ENCODE assay signal across 19 cellular contexts in the genomic region with DNA sequence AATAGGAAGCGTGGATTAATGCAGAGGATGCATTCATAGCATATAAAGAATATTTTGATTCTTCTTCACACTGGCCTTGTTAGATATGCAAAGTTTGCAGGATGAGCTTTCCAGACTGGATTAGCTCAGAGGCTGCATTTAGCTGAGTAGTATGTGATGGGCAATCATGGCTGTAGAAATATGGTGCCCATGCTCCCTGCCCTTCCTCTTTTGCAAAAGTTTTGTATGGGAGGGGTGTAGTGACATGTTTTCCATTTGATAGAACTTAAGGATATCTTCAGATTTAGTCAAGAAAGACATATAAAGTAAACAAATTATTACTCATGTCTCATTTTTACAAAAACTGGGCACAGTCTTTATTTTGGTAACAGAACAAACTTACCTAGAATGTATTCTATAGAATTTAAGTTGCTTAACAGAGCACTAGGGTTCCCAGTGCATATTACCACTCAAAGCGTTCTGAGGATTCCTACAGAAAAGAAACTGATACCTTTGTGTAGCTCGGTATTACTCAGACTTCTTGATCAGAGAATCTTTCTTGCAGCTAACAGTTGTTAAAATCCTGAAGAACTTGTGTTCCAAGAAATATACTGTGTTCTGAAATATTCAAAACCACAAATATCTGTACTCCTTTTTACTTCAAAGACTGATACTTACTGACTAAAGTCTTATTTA. TPM values are rescaled to one million over a fixed set of nuclear protein-coding genes. Genes with fewer than 3 reads are reported as not detected.
DNase-seq lines count a peak whose midpoint lies in the region; ATAC-seq and TF ChIP-seq lines count a peak whose summit lies in the region.
"Had no signal": no experiment of that assay in that cellular context is flagged by ENCODE, and none has a peak within 500 bp of the region (broad histone marks: within the 10 kb centered on the region; RNA-seq: fewer than 3 reads in every experiment).

No MANE protein-coding gene starts in this region.

- POLR2A ChIA-PET in GM10248 (lab: Yijun Ruan, JAX), result no interaction called here
- POLR2A ChIA-PET in activated naive CD8-positive, alpha-beta T cell treated with anti-CD3 and anti-CD28 coated beads, Interleukin-2, amount 10 ng/mL, durations not matched to agents 7 days and 5 days (lab: Charles Lee), result interaction anchor here (0.9 to 2.8 kb wide), 2 partner anchors 8 to 10 kb away, joined by 3 to 10 read pairs; a partner anchor contains a TSS

- TF ChIP-seq CTCF in GM10248 (IDR thresholded peaks at IDR 0.05; ENCODE audit: control extremely low read depth, extremely low read depth, low read depth, missing control alignments) (no peak), vagina (IDR thresholded peaks at IDR 0.05) (no peak)

- peak overlapping the region; percentile 69 for H3K4me3 Mint-ChIP-seq in T-helper 2 cell treated with Interferon-gamma antibody and Interleukin-4, amounts not matched to agents 5 μg/mL and 100 μg/mL, for 36 hours
- peak overlapping the region; percentile 47 for H3K4me3 Mint-ChIP-seq in activated naive CD8-positive, alpha-beta T cell treated with anti-CD3 and anti-CD28 coated beads, Interleukin-2, amount 10 ng/mL, durations not matched to agents 7 days and 5 days
- H3K4me3 Mint-ChIP-seq: CD8-positive, alpha-beta memory T cell; IgD-negative memory B cell had no signal

- H3K36me3 ChIP-seq in vagina, result peaks cover 0 to 56% of the 10 kb centered on the region in 2 donors

- no peak overlapping the region for H3K4me3 ChIP-seq in vagina
- H3K4me3 ChIP-seq: BLaER1, GM23248 had no signal

- H3K4me1 Mint-ChIP-seq in T-helper 2 cell treated with Interferon-gamma antibody and Interleukin-4, amounts not matched to agents 5 μg/mL and 100 μg/mL, for 36 hours (ENCODE audit: low read depth), result peaks cover 42% of the 10 kb centered on the region
- peaks cover 19% of the 10 kb centered on the region for H3K4me1 Mint-ChIP-seq in activated naive CD8-positive, alpha-beta T cell treated with anti-CD3 and anti-CD28 coated beads, Interleukin-2, amount 10 ng/mL, durations not matched to agents 7 days and 5 days

- CTCF ChIA-PET in GM10248 (lab: Yijun Ruan, JAX), result interaction anchor here (0.6 to 2.1 kb wide), 5 partner anchors 8 to 28 kb away, joined by 3 to 9 read pairs (median 4); a partner anchor contains a TSS

- no peak for TF ChIP-seq POLR2A in vagina (IDR thresholded peaks at IDR 0.05)

- peaks cover 47% of the 10 kb centered on the region for H3K36me3 Mint-ChIP-seq in T-helper 2 cell treated with Interferon-gamma antibody and Interleukin-4, amounts not matched to agents 5 μg/mL and 100 μg/mL, for 36 hours (ENCODE audit: low read depth)
- peaks cover 35% of the 10 kb centered on the region for H3K36me3 Mint-ChIP-seq in activated naive CD8-positive, alpha-beta T cell treated with anti-CD3 and anti-CD28 coated beads, Interleukin-2, amount 10 ng/mL, durations not matched to agents 7 days and 5 days

- H3K27ac ChIP-seq in vagina, result no peak overlapping the region
- H3K27ac ChIP-seq: 22Rv1, BLaER1, GM23248 had no signal

- ATAC-seq in activated CD4-positive, CD25-positive, alpha-beta regulatory T cell treated with anti-CD3 and anti-CD28 coated beads, Interleukin-2, amount 50 U/mL, for 24 hours, result peak; percentile 92 to 95
- ATAC-seq in activated naive CD8-positive, alpha-beta T cell treated with anti-CD3 and anti-CD28 coated beads, Interleukin-2, amount 10 ng/mL, durations not matched to agents 7 days and 5 days (ENCODE audit: low read depth), result peak; percentile 67
- no peak for ATAC-seq in GM19463 (IDR thresholded peaks at IDR 0.05; ENCODE audit: unreplicated experiment)

- no peaks in the 10 kb centered on the region for H3K9me3 Mint-ChIP-seq in T-helper 2 cell treated with Interferon-gamma antibody and Interleukin-4, amounts not matched to agents 5 μg/mL and 100 μg/mL, for 36 hours
- no peaks in the 10 kb centered on the region for H3K9me3 Mint-ChIP-seq in activated naive CD8-positive, alpha-beta T cell treated with anti-CD3 and anti-CD28 coated beads, Interleukin-2, amount 10 ng/mL, durations not matched to agents 7 days and 5 days
- H3K9me3 Mint-ChIP-seq: CD8-positive, alpha-beta memory T cell; IgD-negative memory B cell had no signal

- no peaks in the 10 kb centered on the region for H3K27me3 Mint-ChIP-seq in T-helper 2 cell treated with Interferon-gamma antibody and Interleukin-4, amounts not matched to agents 5 μg/mL and 100 μg/mL, for 36 hours (ENCODE audit: low read depth)
- no peaks in the 10 kb centered on the region for H3K27me3 Mint-ChIP-seq in activated naive CD8-positive, alpha-beta T cell treated with anti-CD3 and anti-CD28 coated beads, Interleukin-2, amount 10 ng/mL, durations not matched to agents 7 days and 5 days
- H3K27me3 Mint-ChIP-seq: CD8-positive, alpha-beta memory T cell; IgD-negative memory B cell had no signal

- no peaks in the 10 kb centered on the region for H3K9me3 ChIP-seq in vagina
- H3K9me3 ChIP-seq: BLaER1 had no signal

- H3K4me1 ChIP-seq in vagina, result peaks cover 7% of the 10 kb centered on the region
- H3K4me1 ChIP-seq: BLaER1 had no signal

- H3K27ac Mint-ChIP-seq in T-helper 2 cell treated with Interferon-gamma antibody and Interleukin-4, amounts not matched to agents 5 μg/mL and 100 μg/mL, for 36 hours, result peak overlapping the region; percentile 81
- peak overlapping the region; percentile 74 for H3K27ac Mint-ChIP-seq in activated naive CD8-positive, alpha-beta T cell treated with anti-CD3 and anti-CD28 coated beads, Interleukin-2, amount 10 ng/mL, durations not matched to agents 7 days and 5 days
- H3K27ac Mint-ChIP-seq: CD8-positive, alpha-beta memory T cell; IgD-negative memory B cell had no signal

- intact Hi-C loops in vagina (cut with DNase I), result loop anchor here (10.0 kb wide), 1 partner anchor 195 kb away; a partner anchor contains a TSS

- DNase-seq in activated CD4-positive, CD25-positive, alpha-beta regulatory T cell treated with anti-CD3 and anti-CD28 coated beads, Interleukin-2, amount 50 U/mL, for 72 hours, result no peak
- DNase-seq in GM10248 (ENCODE audit: extremely low spot score) (peak; percentile 18), vagina (ENCODE audit: extremely low spot score in 2 of 2) (no peak)
- DNase-seq in T-helper 2 cell treated with Interferon-gamma antibody and Interleukin-4, amounts not matched to agents 5 μg/mL and 100 μg/mL, for 36 hours (ENCODE audit: low spot score), result no peak
- DNase-seq in activated naive CD8-positive, alpha-beta T cell treated with anti-CD3 and anti-CD28 coated beads, Interleukin-2, amount 10 ng/mL, durations not matched to agents 7 days and 5 days, result no peak
- no peak for DNase-seq in stimulated activated CD4-positive, alpha-beta T cell treated with anti-CD3 and anti-CD28 coated beads, Interleukin-4, amount 100 ng/mL, for 4 hours
- DNase-seq: CD8-positive, alpha-beta memory T cell; GM23248; NCI-H146; NCI-H345; NCI-H526 treated with DMSO at 0.1 percent for 48 hours; NK-92 treated with Interleukin-12 subunit alpha and Interleukin-12 subunit beta, amount 100 ng/mL, for 24 hours; OCI-M1; RPMI8226 had no signal

- no peaks in the 10 kb centered on the region for H3K27me3 ChIP-seq in vagina
- H3K27me3 ChIP-seq: BLaER1 had no signal

RNA-seq across cellular contexts. Expression of a gene that starts 9.8 kb away (rescaled TPM):
- total RNA-seq in activated naive CD8-positive, alpha-beta T cell treated with anti-CD3 and anti-CD28 coated beads, Interleukin-2, amount 10 ng/mL, durations not matched to agents 7 days and 5 days, result 10 to 100 TPM; 11.4 to 11.7 TPM
- total RNA-seq in vagina, result 8.8 TPM

RNA-seq across cellular contexts. Expression of a gene that starts 10.3 kb away (rescaled TPM):
- 10 to 100 TPM; 13.8 to 14.9 TPM for total RNA-seq in activated naive CD8-positive, alpha-beta T cell treated with anti-CD3 and anti-CD28 coated beads, Interleukin-2, amount 10 ng/mL, durations not matched to agents 7 days and 5 days
- total RNA-seq in vagina, result 17.9 TPM
